ENCODE assay signal across 21 cellular contexts in the genomic region with DNA sequence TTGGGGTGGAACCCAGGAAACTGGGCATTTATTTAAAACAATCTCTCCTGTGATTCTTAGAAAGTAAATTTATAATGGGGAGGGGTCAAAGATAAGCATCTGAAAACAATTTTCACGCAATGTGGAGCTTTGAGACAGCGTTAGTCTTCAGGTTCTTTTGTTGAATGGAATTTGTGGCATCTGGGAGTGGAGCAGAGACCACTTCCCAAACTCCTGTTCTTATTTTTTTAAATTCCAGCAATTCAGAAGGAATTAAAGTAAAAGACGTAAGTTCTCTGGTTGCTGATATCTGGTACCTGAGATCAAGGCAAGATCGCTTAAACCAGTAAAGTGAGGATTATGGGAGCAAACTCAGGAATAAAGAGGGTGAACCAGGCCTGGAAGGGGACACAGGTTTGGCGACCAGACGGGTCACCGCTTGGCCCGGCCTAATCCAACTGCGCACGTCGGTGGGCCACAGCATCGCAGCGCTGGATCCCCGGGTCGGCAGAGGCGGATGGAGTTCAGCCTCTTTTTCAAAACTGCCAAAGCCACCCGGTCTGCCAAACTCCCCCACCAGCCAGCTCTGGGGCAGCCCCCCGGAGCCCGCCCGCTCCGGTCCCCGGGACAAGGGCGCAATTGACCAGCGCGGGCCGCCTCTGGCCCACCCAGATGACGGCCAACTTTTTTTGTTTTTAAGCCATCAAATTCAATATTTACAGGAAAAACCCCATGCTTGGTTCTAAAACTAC. TPM values are rescaled to one million over a fixed set of nuclear protein-coding genes. Genes with fewer than 3 reads are reported as not detected.
A peak's percentile ranks its signal among the peaks of the same experiment; 100 is the strongest.
DNase-seq lines count a peak whose midpoint lies in the region; ATAC-seq and TF ChIP-seq lines count a peak whose summit lies in the region.
"Had no signal": no experiment of that assay in that cellular context is flagged by ENCODE, and none has a peak within 500 bp of the region (broad histone marks: within the 10 kb centered on the region; RNA-seq: fewer than 3 reads in every experiment).

No MANE protein-coding gene starts in this region.

- H3K4me3 ChIP-seq in mammary epithelial cell (replicated peaks in 1 of 3; ENCODE audit: insufficient read depth in 1 of 3, low read depth in 2 of 3, low read length in 3 of 3) (no peak overlapping the region), mesenchymal stem cell (ENCODE audit: insufficient read depth in 1 of 2, low read depth in 1 of 2, low read length in 2 of 2) (no peak overlapping the region), sigmoid colon (peak overlapping the region; percentile 38 to 61 (median 52))
- H3K4me3 ChIP-seq: right lobe of liver had no signal

- no TSS peak for BruUV-seq in mammary epithelial cell (replicated peaks; lab: Mats Ljungman, UMichigan)

- H2BK12ac ChIP-seq in H9 (ENCODE audit: insufficient read length, low read depth, low read length) (no peak overlapping the region), mesenchymal stem cell (ENCODE audit: low read length in 2 of 2) (no peak overlapping the region)

- no peak overlapping the region for H4K91ac ChIP-seq in H9 (ENCODE audit: insufficient read length, low read depth, low read length)
- H4K91ac ChIP-seq in mesenchymal stem cell (ENCODE audit: low read length) = no peak overlapping the region

- H2BK5ac ChIP-seq in H9 (ENCODE audit: insufficient read length, low read length) = no peak overlapping the region
- no peak overlapping the region for H2BK5ac ChIP-seq in mesenchymal stem cell (ENCODE audit: low read depth, low read length, poor library complexity, severe bottlenecking)

- H3K9me3 ChIP-seq in H9 (ENCODE audit: control insufficient read depth, low read depth, low read length) (no peaks in the 10 kb centered on the region), mammary epithelial cell (replicated peaks; ENCODE audit: insufficient read depth, low read length) (no peaks in the 10 kb centered on the region), mesenchymal stem cell (ENCODE audit: control insufficient read depth, low read length) (no peaks in the 10 kb centered on the region), sigmoid colon (no peaks in the 10 kb centered on the region)
- H3K9me3 ChIP-seq: right lobe of liver had no signal

- peaks cover under 1 to 13% (median 11%) of the 10 kb centered on the region in 3 experiments; a peak in 4 of 7 replicates for H3K36me3 Mint-ChIP-seq in H9 (ENCODE audit: insufficient read depth in 1 of 3, low read depth in 3 of 3)
- no peaks in the 10 kb centered on the region for H3K36me3 Mint-ChIP-seq in activated T-helper 17 cell treated with anti-CD3 and anti-CD28 coated beads, Interleukin-2, amount 50 U/mL, for 72 hours (ENCODE audit: low read depth)
- H3K36me3 Mint-ChIP-seq: activated naive CD8-positive, alpha-beta T cell treated with anti-CD3 and anti-CD28 coated beads, Interleukin-2, amount 10 ng/mL, durations not matched to agents 7 days and 5 days; CD8-positive, alpha-beta T cell; IgD-negative memory B cell; natural killer cell had no signal

- ATAC-seq in activated T-helper 17 cell treated with anti-CD3 and anti-CD28 coated beads, Interleukin-2, amount 50 U/mL, for 72 hours (replicated peaks) = no peak
- ATAC-seq in HG03159 (IDR thresholded peaks at IDR 0.05; ENCODE audit: unreplicated experiment) = no peak
- ATAC-seq: CD8-positive, alpha-beta T cell; natural killer cell had no signal

- H2BK15ac ChIP-seq in H9 (ENCODE audit: low read depth, low read length) = no peak overlapping the region
- H2BK15ac ChIP-seq in mesenchymal stem cell (ENCODE audit: low read depth, poor library complexity, severe bottlenecking) = no peak overlapping the region

- H3K9ac ChIP-seq in H9 (ENCODE audit: extremely low read depth, insufficient read length, low read length) (no peak overlapping the region), mammary epithelial cell (ENCODE audit: insufficient read depth, low read length) (no peak overlapping the region), mesenchymal stem cell (ENCODE audit: low read length) (peak overlapping the region; percentile 96)

- no peaks in the 10 kb centered on the region for H3K27me3 ChIP-seq in H9 (ENCODE audit: insufficient read depth, low read length)
- H3K27me3 ChIP-seq in mammary epithelial cell (ENCODE audit: insufficient read depth, low read length) = no peaks in the 10 kb centered on the region
- H3K27me3 ChIP-seq in mesenchymal stem cell (ENCODE audit: control insufficient read depth in 1 of 2, insufficient read depth in 1 of 2, low read length in 2 of 2) = peaks cover 28 to 34% of the 10 kb centered on the region in 2 experiments
- H3K27me3 ChIP-seq in sigmoid colon = peaks cover 0 to 22% (median 8%) of the 10 kb centered on the region in 3 donors

- H2BK120ac ChIP-seq in H9 (ENCODE audit: low read depth, low read length, poor library complexity, severe bottlenecking) (peak overlapping the region; percentile 44), mesenchymal stem cell (ENCODE audit: low read depth, low read length) (no peak overlapping the region)

- DNase-seq in H9 (peak; percentile 53), mammary epithelial cell (no peak), mesenchymal stem cell (no peak), sigmoid colon (no peak), COLO829 (ENCODE audit: low spot score) (no peak), NCI-H1048 (lab: John Stamatoyannopoulos, UW) (no peak)
- DNase-seq: activated CD4-positive, CD25-positive, alpha-beta regulatory T cell; activated CD8-positive, alpha-beta memory T cell treated with anti-CD3 and anti-CD28 coated beads for 24 hours; activated naive CD8-positive, alpha-beta T cell treated with anti-CD3 and anti-CD28 coated beads, Interleukin-2, amount 10 ng/mL, durations not matched to agents 7 days and 5 days; CD8-positive, alpha-beta T cell; central memory CD4-positive, alpha-beta T cell; DMS79 treated with DMSO at 0.1 percent for 48 hours; natural killer cell; NCI-H2029; right lobe of liver; SHP77 treated with DMSO at 0.1 percent for 48 hours had no signal

- in situ Hi-C loops in mammary epithelial cell (cut with MboI; ENCODE audit: low sequenced_read_pairs in 2 of 2) = no loop called here

- H4K5ac ChIP-seq in H9 (ENCODE audit: insufficient read length, low read depth, low read length) = no peak overlapping the region

- TF ChIP-seq EP300 in sigmoid colon (IDR thresholded peaks at IDR 0.05) = no peak

- no peaks in the 10 kb centered on the region for H3K36me3 ChIP-seq in mammary epithelial cell (ENCODE audit: insufficient read depth, low read length)
- no peaks in the 10 kb centered on the region for H3K36me3 ChIP-seq in mesenchymal stem cell (ENCODE audit: control insufficient read depth in 1 of 2, insufficient read depth in 2 of 2, low read depth in 1 of 2, low read length in 2 of 2)
- H3K36me3 ChIP-seq in sigmoid colon = no peaks in the 10 kb centered on the region
- H3K36me3 ChIP-seq: right lobe of liver had no signal

- H3K79me2 ChIP-seq in H9 (ENCODE audit: insufficient read depth, low read length) = peaks cover 7% of the 10 kb centered on the region; the same call in 1 of the 2 replicates
- no peaks in the 10 kb centered on the region for H3K79me2 ChIP-seq in mammary epithelial cell (ENCODE audit: insufficient read depth, low read length)

- H3K14ac ChIP-seq in H9 (ENCODE audit: insufficient read depth, low read length) (peak overlapping the region; percentile 24; the same call in 1 of the 2 replicates), mesenchymal stem cell (ENCODE audit: low read length in 2 of 2) (no peak overlapping the region)

- H3K56ac ChIP-seq in H9 (ENCODE audit: insufficient read length, low read depth, low read length) = no peak overlapping the region

- H3K23me2 ChIP-seq in H9 (ENCODE audit: insufficient read length, low read depth, low read length, poor library complexity, severe bottlenecking) = peaks cover 9% of the 10 kb centered on the region

- peaks cover 14% of the 10 kb centered on the region for H3K4me1 ChIP-seq in H9 (ENCODE audit: insufficient read depth, low read length)
- H3K4me1 ChIP-seq in mammary epithelial cell (ENCODE audit: insufficient read depth, low read length) = peaks cover 5% of the 10 kb centered on the region
- H3K4me1 ChIP-seq in mesenchymal stem cell (ENCODE audit: control insufficient read depth, insufficient read depth, low read depth, low read length) = peaks cover 6% of the 10 kb centered on the region
- H3K4me1 ChIP-seq in sigmoid colon = peaks cover 0 to 25% (median 9%) of the 10 kb centered on the region in 4 donors
- H3K4me1 ChIP-seq: right lobe of liver had no signal

- no peak overlapping the region; a peak in 1 of 7 replicates for H3K27ac Mint-ChIP-seq in H9
- no peak overlapping the region for H3K27ac Mint-ChIP-seq in activated T-helper 17 cell treated with anti-CD3 and anti-CD28 coated beads, Interleukin-2, amount 50 U/mL, for 72 hours
- H3K27ac Mint-ChIP-seq: activated naive CD8-positive, alpha-beta T cell treated with anti-CD3 and anti-CD28 coated beads, Interleukin-2, amount 10 ng/mL, durations not matched to agents 7 days and 5 days; activated T-helper 1 cell treated with anti-CD3 and anti-CD28 coated beads, Interleukin-12 subunit alpha, Interleukin-12 subunit beta, Interleukin-2, Interleukin-4 antibody, amounts not matched to agents 30 ng/mL and 10 ng/mL and 1 ng/mL, durations not matched to agents 14 hours and 24 hours and 36 hours; CD8-positive, alpha-beta T cell; natural killer cell; T-helper 1 cell treated with Interleukin-12 subunit alpha and Interleukin-12 subunit beta and Interleukin-4 antibody, amounts not matched to agents 30 μg/mL and 1 μg/mL, for 36 hours had no signal

- H3K23ac ChIP-seq in H9 (ENCODE audit: insufficient read length, low read depth, low read length) (no peak overlapping the region), mesenchymal stem cell (ENCODE audit: low read length in 2 of 2) (no peak overlapping the region)

- H3K27ac ChIP-seq in H9 (ENCODE audit: insufficient read length, low read depth, low read length) (no peak overlapping the region), mammary epithelial cell (ENCODE audit: insufficient read depth, low read depth, low read length) (no peak overlapping the region), mesenchymal stem cell (ENCODE audit: low read length, poor library complexity, severe bottlenecking) (no peak overlapping the region), sigmoid colon (peak overlapping the region in 1 of 4 donors; percentile 80)
- H3K27ac ChIP-seq: right lobe of liver had no signal

- H2AFZ ChIP-seq in H9 (ENCODE audit: low read length) = no peak overlapping the region
- no peak overlapping the region for H2AFZ ChIP-seq in mammary epithelial cell (ENCODE audit: low read depth, low read length)
- no peak overlapping the region for H2AFZ ChIP-seq in mesenchymal stem cell (ENCODE audit: low read depth, low read length)

- dilution Hi-C loops in mammary epithelial cell (cut with HindIII; ENCODE audit: low sequenced_read_pairs) = no loop called here

- peaks cover 49 to 59% of the 10 kb centered on the region in 2 experiments for H3K4me1 Mint-ChIP-seq in H9
- no peaks in the 10 kb centered on the region for H3K4me1 Mint-ChIP-seq in activated T-helper 17 cell treated with anti-CD3 and anti-CD28 coated beads, Interleukin-2, amount 50 U/mL, for 72 hours
- H3K4me1 Mint-ChIP-seq: activated naive CD8-positive, alpha-beta T cell treated with anti-CD3 and anti-CD28 coated beads, Interleukin-2, amount 10 ng/mL, durations not matched to agents 7 days and 5 days; IgD-negative memory B cell; natural killer cell had no signal

- no peaks in the 10 kb centered on the region for H3K9me3 Mint-ChIP-seq in H9
- no peaks in the 10 kb centered on the region for H3K9me3 Mint-ChIP-seq in activated T-helper 17 cell treated with anti-CD3 and anti-CD28 coated beads, Interleukin-2, amount 50 U/mL, for 72 hours
- H3K9me3 Mint-ChIP-seq: activated naive CD8-positive, alpha-beta T cell treated with anti-CD3 and anti-CD28 coated beads, Interleukin-2, amount 10 ng/mL, durations not matched to agents 7 days and 5 days; activated T-helper 1 cell treated with anti-CD3 and anti-CD28 coated beads, Interleukin-12 subunit alpha, Interleukin-12 subunit beta, Interleukin-2, Interleukin-4 antibody, amounts not matched to agents 30 ng/mL and 10 ng/mL and 1 ng/mL, durations not matched to agents 14 hours and 24 hours and 36 hours; CD8-positive, alpha-beta T cell; natural killer cell; T-helper 1 cell treated with Interleukin-12 subunit alpha and Interleukin-12 subunit beta and Interleukin-4 antibody, amounts not matched to agents 30 μg/mL and 1 μg/mL, for 36 hours had no signal

- peak overlapping the region; percentile 56 for H3K18ac ChIP-seq in H9 (ENCODE audit: insufficient read length, low read depth, low read length)
- H3K18ac ChIP-seq in mesenchymal stem cell (ENCODE audit: low read depth in 1 of 2, low read length in 2 of 2) = no peak overlapping the region

- intact Hi-C loops in mammary epithelial cell (cut with micrococcal nuclease) = loop anchor here (5.0 kb wide), 2 partner anchors 41 to 79 kb away; no protein-coding TSS in a partner anchor
- intact Hi-C loops in sigmoid colon (cut with DNase I) = no loop called here

- WGBS in H9 (ENCODE audit: extremely low coverage, insufficient read length, low lambda C conversion rate) = no CpG with 5 or more reads among the region's 27 CpGs
- WGBS in mammary epithelial cell (ENCODE audit: low coverage, missing lambda C conversion rate) = 58% methylated on average over 18 of the region's 27 CpGs
- 49% methylated on average over 27 of the region's 27 CpGs for WGBS in mesenchymal stem cell
- 37 to 61% methylated on average over 27 of the region's 27 CpGs for WGBS in sigmoid colon, 2 donors

- TF ChIP-seq CTCF in H9 (conservative IDR thresholded peaks at IDR 0.05) (no peak), mammary epithelial cell (conservative IDR thresholded peaks at IDR 0.05 in 1 of 2, IDR thresholded peaks at IDR 0.05 in 1 of 2; ENCODE audit: extremely low read depth in 1 of 2, insufficient read depth in 1 of 2, low read depth in 1 of 2, low read length in 2 of 2) (no peak), sigmoid colon (IDR thresholded peaks at IDR 0.05) (no peak)

- H3K4me2 ChIP-seq in H9 (ENCODE audit: insufficient read depth, insufficient read length, low read length) = peak overlapping the region; percentile 46
- peak overlapping the region; percentile 80 for H3K4me2 ChIP-seq in mammary epithelial cell (ENCODE audit: insufficient read depth, low read depth, low read length)
- H3K4me2 ChIP-seq in mesenchymal stem cell (ENCODE audit: low read length, poor library complexity, severe bottlenecking) = no peak overlapping the region

- peaks cover 11% of the 10 kb centered on the region for H3K27me3 Mint-ChIP-seq in H9 (ENCODE audit: low read depth)
- peaks cover 49% of the 10 kb centered on the region for H3K27me3 Mint-ChIP-seq in activated T-helper 17 cell treated with anti-CD3 and anti-CD28 coated beads, Interleukin-2, amount 50 U/mL, for 72 hours

- TF ChIP-seq POLR2A in sigmoid colon (IDR thresholded peaks at IDR 0.05) = no peak

- no peak overlapping the region for H3K4ac ChIP-seq in H9 (ENCODE audit: low read depth, low read length)
- no peak overlapping the region for H3K4ac ChIP-seq in mesenchymal stem cell (ENCODE audit: low read depth in 1 of 2, low read length in 2 of 2)

- peak overlapping the region; percentile 49 to 95 for H3K4me3 Mint-ChIP-seq in H9
- no peak overlapping the region for H3K4me3 Mint-ChIP-seq in activated T-helper 17 cell treated with anti-CD3 and anti-CD28 coated beads, Interleukin-2, amount 50 U/mL, for 72 hours
- H3K4me3 Mint-ChIP-seq: activated naive CD8-positive, alpha-beta T cell treated with anti-CD3 and anti-CD28 coated beads, Interleukin-2, amount 10 ng/mL, durations not matched to agents 7 days and 5 days; activated T-helper 1 cell treated with anti-CD3 and anti-CD28 coated beads, Interleukin-12 subunit alpha, Interleukin-12 subunit beta, Interleukin-2, Interleukin-4 antibody, amounts not matched to agents 30 ng/mL and 10 ng/mL and 1 ng/mL, durations not matched to agents 14 hours and 24 hours and 36 hours; CD8-positive, alpha-beta T cell; IgD-negative memory B cell; natural killer cell; T-helper 1 cell treated with Interleukin-12 subunit alpha and Interleukin-12 subunit beta and Interleukin-4 antibody, amounts not matched to agents 30 μg/mL and 1 μg/mL, for 36 hours had no signal

- H4K8ac ChIP-seq in H9 (replicated peaks; ENCODE audit: insufficient read length, low read depth, low read length) (no peak overlapping the region), mesenchymal stem cell (ENCODE audit: low read length) (no peak overlapping the region)

- H3K79me1 ChIP-seq in H9 (ENCODE audit: insufficient read depth, low read depth, low read length, poor library complexity, severe bottlenecking) (no peaks in the 10 kb centered on the region), mesenchymal stem cell (replicated peaks; ENCODE audit: low read length, poor library complexity, severe bottlenecking) (no peaks in the 10 kb centered on the region)

- H2AK5ac ChIP-seq in H9 (ENCODE audit: insufficient read length, low read length) (no peak overlapping the region), mesenchymal stem cell (ENCODE audit: low read length, severe bottlenecking) (no peak overlapping the region)

- CTCF ChIA-PET in mammary epithelial cell (lab: Charles Lee; ENCODE audit: low non-redundant PET) = no interaction called here

- H2BK20ac ChIP-seq in H9 (ENCODE audit: low read depth, low read length, poor library complexity, severe bottlenecking) = no peak overlapping the region

- H4K20me1 ChIP-seq in H9 (ENCODE audit: control insufficient read depth, insufficient read depth, insufficient read length) = no peaks in the 10 kb centered on the region
- H4K20me1 ChIP-seq in mammary epithelial cell (ENCODE audit: insufficient read depth, low read length) = no peaks in the 10 kb centered on the region

- no peak overlapping the region for H3T11ph ChIP-seq in H9 (ENCODE audit: low read length)

RNA-seq across cellular contexts. Expression of a gene that starts 0.8 kb away (rescaled TPM):
- total RNA-seq in H9 (2021) = 199 and 205 TPM in 2 replicates
- 10 to 100 TPM; 33.7 to 39.4 TPM for total RNA-seq in mammary epithelial cell
- polyA plus RNA-seq in mammary epithelial cell = 10.8 TPM
- polyA minus RNA-seq in mammary epithelial cell = 31.4 TPM
- 161 TPM for polyA plus RNA-seq in mesenchymal stem cell (2013, experiment 1 of 2)
- polyA plus RNA-seq in mesenchymal stem cell (2013, experiment 2 of 2) = 163 TPM
- 10 to 100 TPM in 3 of 4 donors, 1 to 10 TPM in 1; 5.6 to 14.7 (median 13.5) TPM for total RNA-seq in sigmoid colon
- polyA plus RNA-seq in sigmoid colon = 1 to 10 TPM; 2.1 to 9.9 (median 7.8) TPM
- total RNA-seq in activated T-helper 17 cell treated with anti-CD3 and anti-CD28 coated beads, Interleukin-2, amount 50 U/mL, for 72 hours = not detected
- total RNA-seq: activated naive CD8-positive, alpha-beta T cell treated with anti-CD3 and anti-CD28 coated beads, Interleukin-2, amount 10 ng/mL, durations not matched to agents 7 days and 5 days; activated T-helper 1 cell treated with anti-CD3 and anti-CD28 coated beads, Interleukin-12 subunit alpha, Interleukin-12 subunit beta, Interleukin-2, Interleukin-4 antibody, amounts not matched to agents 30 ng/mL and 10 ng/mL and 1 ng/mL, durations not matched to agents 14 hours and 24 hours and 36 hours; CD8-positive, alpha-beta T cell; natural killer cell had no signal
- polyA plus RNA-seq: IgD-negative memory B cell had no signal

Comparison
In these comparisons a context has a peak if more than half of its experiments do, and no peak if none do; other contexts are left out.
1. H3K4me3 ChIP-seq: peak in sigmoid colon (4 of 4); none in mammary epithelial cell (0 of 3) and mesenchymal stem cell (0 of 2).
2. RNA of a gene that starts 0.8 kb away (total RNA-seq): 199 to 205 TPM in H9, 33.7 to 39.4 TPM in mammary epithelial cell and 5.6 to 14.7 TPM in sigmoid colon; not detected in activated T-helper 17 cell treated with anti-CD3 and anti-CD28 coated beads, Interleukin-2, amount 50 U/mL, for 72 hours; every median in the first group is over 4 times any median in the second.